ENCODE assay signal across 13 cellular contexts in the genomic region with DNA sequence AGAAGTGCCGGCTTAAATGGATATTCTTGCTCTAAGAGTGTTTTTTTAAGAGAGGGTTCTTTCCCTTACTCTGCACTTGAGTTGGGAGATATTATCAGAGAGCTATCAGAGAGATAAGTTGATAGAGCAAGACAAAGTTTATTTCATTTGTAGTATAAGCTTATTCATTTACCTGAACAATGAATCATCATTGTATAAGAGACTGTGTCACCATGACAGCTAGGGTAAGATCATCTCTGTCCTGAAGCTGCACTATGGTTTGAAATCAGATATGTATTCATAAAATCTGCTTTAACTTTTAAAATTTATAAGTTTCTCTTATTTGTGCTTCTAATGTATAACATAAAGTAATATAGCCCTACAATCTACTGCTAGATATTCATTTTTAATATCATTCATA.
DNase-seq lines count a peak whose midpoint lies in the region; ATAC-seq and TF ChIP-seq lines count a peak whose summit lies in the region.
"Had no signal": no experiment of that assay in that cellular context is flagged by ENCODE, and none has a peak within 500 bp of the region (broad histone marks: within the 10 kb centered on the region; RNA-seq: fewer than 3 reads in every experiment).

No MANE protein-coding gene starts in this region.

- H3K79me2 ChIP-seq in OCI-LY3 (ENCODE audit: low read length): no peaks in the 10 kb centered on the region

- H3K9ac ChIP-seq in OCI-LY3 (ENCODE audit: low read length): no peak overlapping the region
- H3K9ac ChIP-seq: GM23248 had no signal

- H3K36me3 Mint-ChIP-seq in activated T-cell treated with anti-CD3 and anti-CD28 coated beads, Interleukin-2, amount 50 U/mL, for 24 hours (ENCODE audit: low read depth): no peaks in the 10 kb centered on the region

- H3K36me3 ChIP-seq in OCI-LY3 (replicated peaks; ENCODE audit: low read depth, low read length): no peaks in the 10 kb centered on the region
- H3K36me3 ChIP-seq in RWPE2 (ENCODE audit: low read depth): no peaks in the 10 kb centered on the region
- H3K36me3 ChIP-seq: HAP-1 had no signal

- H3K4me3 ChIP-seq in OCI-LY3 (ENCODE audit: low read length) (no peak overlapping the region), RWPE2 (ENCODE audit: severe bottlenecking) (no peak overlapping the region)
- H3K4me3 ChIP-seq: GM23248, HAP-1 had no signal

- ATAC-seq in RWPE2 (ENCODE audit: low read depth): 0 out of 3 replicates have a peak, but pooled peaks have one; percentile 21
- ATAC-seq in foreskin keratinocyte: peak; percentile 71

- TF ChIP-seq CTCF in OCI-LY3 (IDR thresholded peaks at IDR 0.05; ENCODE audit: low read depth, low read length) (no peak), RWPE2 (IDR thresholded peaks at IDR 0.05; ENCODE audit: poor library complexity, severe bottlenecking) (no peak), foreskin keratinocyte (conservative IDR thresholded peaks at IDR 0.05) (no peak)

- no peak overlapping the region for H3K4me2 ChIP-seq in OCI-LY3 (ENCODE audit: low read length)

- peak; percentile 1 for DNase-seq in ACHN
- no peak for DNase-seq in RWPE2 (ENCODE audit: low spot score)
- peak in 1 of 2 donors; percentile 6 for DNase-seq in foreskin keratinocyte
- DNase-seq in activated T-cell treated with anti-CD3 and anti-CD28 coated beads, Interleukin-2, amount 50 U/mL, for 24 hours: no peak
- DNase-seq in NCI-H1417 (lab: John Stamatoyannopoulos, UW): no peak
- DNase-seq in NCI-H345 treated with DMSO at 0.1 percent for 48 hours (lab: John Stamatoyannopoulos, UW; ENCODE audit: unreplicated experiment): no peak
- DNase-seq: Caco-2; CD4-positive, alpha-beta T cell; GDM1; GM23248 had no signal

- H4K20me1 ChIP-seq in OCI-LY3 (ENCODE audit: insufficient read depth, low read length): no peaks in the 10 kb centered on the region

- H3K27me3 Mint-ChIP-seq in activated T-cell treated with anti-CD3 and anti-CD28 coated beads, Interleukin-2, amount 50 U/mL, for 24 hours: no peaks in the 10 kb centered on the region
- H3K27me3 Mint-ChIP-seq: CD4-positive, alpha-beta T cell had no signal

- H3K4me1 Mint-ChIP-seq in activated T-cell treated with anti-CD3 and anti-CD28 coated beads, Interleukin-2, amount 50 U/mL, for 24 hours (ENCODE audit: low read depth): no peaks in the 10 kb centered on the region

- H3K9me3 ChIP-seq in OCI-LY3 (ENCODE audit: insufficient read depth, low read length): no peaks in the 10 kb centered on the region
- no peaks in the 10 kb centered on the region for H3K9me3 ChIP-seq in RWPE2 (ENCODE audit: severe bottlenecking)
- H3K9me3 ChIP-seq: Caco-2, HAP-1 had no signal

- H3K9me3 Mint-ChIP-seq in activated T-cell treated with anti-CD3 and anti-CD28 coated beads, Interleukin-2, amount 50 U/mL, for 24 hours: no peaks in the 10 kb centered on the region
- H3K9me3 Mint-ChIP-seq: CD4-positive, alpha-beta T cell had no signal

- 0 out of 2 replicates have a peak overlapping the region, but pooled peaks have one; percentile 24 for H2AFZ ChIP-seq in OCI-LY3 (ENCODE audit: low read depth, low read length)
- H2AFZ ChIP-seq: GM23248 had no signal

- H3K27ac ChIP-seq in OCI-LY3 (ENCODE audit: low read length) (no peak overlapping the region), RWPE2 (ENCODE audit: poor library complexity, severe bottlenecking) (no peak overlapping the region), foreskin keratinocyte (no peak overlapping the region)
- H3K27ac ChIP-seq: C4-2B, GM23248 had no signal

- H3K27ac Mint-ChIP-seq in activated T-cell treated with anti-CD3 and anti-CD28 coated beads, Interleukin-2, amount 50 U/mL, for 24 hours: no peak overlapping the region
- H3K27ac Mint-ChIP-seq: CD4-positive, alpha-beta T cell had no signal

- no peak overlapping the region for H3K4me3 Mint-ChIP-seq in activated T-cell treated with anti-CD3 and anti-CD28 coated beads, Interleukin-2, amount 50 U/mL, for 24 hours
- H3K4me3 Mint-ChIP-seq: CD4-positive, alpha-beta T cell had no signal

- no peaks in the 10 kb centered on the region for H3K4me1 ChIP-seq in OCI-LY3 (ENCODE audit: low read length)
- H3K4me1 ChIP-seq in RWPE2 (ENCODE audit: insufficient read depth, poor library complexity, severe bottlenecking): no peaks in the 10 kb centered on the region
- no peaks in the 10 kb centered on the region for H3K4me1 ChIP-seq in foreskin keratinocyte
- H3K4me1 ChIP-seq: Caco-2, HAP-1 had no signal

- in situ Hi-C loops in ACHN (cut with HindIII; ENCODE audit: low pct_ligation_motif_present, low pct_unique_long_range_greater_than_20kb, low sequenced_read_pairs): no loop called here

- H3K27me3 ChIP-seq in OCI-LY3 (ENCODE audit: low read depth, low read length): no peaks in the 10 kb centered on the region
- H3K27me3 ChIP-seq in RWPE2 (ENCODE audit: insufficient read depth, poor library complexity, severe bottlenecking): no peaks in the 10 kb centered on the region
- H3K27me3 ChIP-seq in foreskin keratinocyte: no peaks in the 10 kb centered on the region
